ENCODE assay signal across 21 cellular contexts in the genomic region with DNA sequence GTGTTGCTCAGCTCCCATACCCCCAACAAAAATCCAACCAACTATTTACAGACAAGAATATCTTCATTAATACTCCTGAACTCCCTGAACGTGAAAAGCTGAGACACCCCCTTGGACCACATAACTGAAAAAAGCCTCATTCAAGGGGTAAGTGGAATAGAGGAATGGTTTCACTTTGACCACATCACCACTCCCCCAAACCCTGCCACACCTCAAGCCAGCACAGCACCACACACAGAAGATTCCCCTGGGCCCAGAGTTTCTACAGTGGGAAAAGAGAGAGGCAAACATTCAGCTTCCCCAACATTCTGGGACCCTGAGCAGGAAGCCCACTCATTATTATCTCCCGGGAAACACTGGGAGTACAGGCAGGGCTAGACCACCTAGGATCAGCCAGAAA.
"Had no signal": no experiment of that assay in that cellular context is flagged by ENCODE, and none has a peak within 500 bp of the region (broad histone marks: within the 10 kb centered on the region; RNA-seq: fewer than 3 reads in every experiment).

No MANE protein-coding gene starts in this region.

- ATAC-seq: activated CD4-positive, alpha-beta T cell treated with anti-CD3 and anti-CD28 coated beads for 36 hours; left lung; sciatic nerve; stimulated activated memory B cell treated with anti-CD40 and anti-IgM and Interleukin-4, amounts not matched to agents 10 μg/mL and 1 μg/mL and 100 μg/mL, for 72 hours had no signal

- H3K27ac Mint-ChIP-seq: activated CD4-positive, alpha-beta T cell treated with anti-CD3 and anti-CD28 coated beads for 36 hours; activated naive CD8-positive, alpha-beta T cell treated with anti-CD3 and anti-CD28 coated beads, Interleukin-2, amount 10 ng/mL, durations not matched to agents 7 days and 5 days; endodermal cell; mesothelial cell of epicardium; stimulated activated memory B cell treated with anti-CD40 and anti-IgM and Interleukin-4, amounts not matched to agents 10 μg/mL and 1 μg/mL and 100 μg/mL, for 72 hours had no signal

- H3K27ac ChIP-seq: breast epithelium, coronary artery, left lung, suprapubic skin, tibial nerve had no signal

- DNase-seq: activated CD4-positive, alpha-beta T cell treated with anti-CD3 and anti-CD28 coated beads for 36 hours; activated CD4-positive, alpha-beta T cell treated with anti-CD3 and anti-CD28 coated beads, Interleukin-2, amount 50 U/mL, for 4 hours; activated naive CD8-positive, alpha-beta T cell treated with anti-CD3 and anti-CD28 coated beads, Interleukin-2, amount 10 ng/mL, durations not matched to agents 7 days and 5 days; activated T-cell treated with anti-CD3 and anti-CD28 coated beads, Interleukin-2, amount 50 U/mL, for 1 hour; amniotic stem cell; endodermal cell; kidney; left lung; small intestine; stimulated activated CD4-positive, alpha-beta T cell treated with anti-CD3 and anti-CD28 coated beads, Interleukin-15, amount 100 ng/mL, for 24 hours; T-helper 1 cell had no signal

- H3K4me3 Mint-ChIP-seq: activated CD4-positive, alpha-beta T cell treated with anti-CD3 and anti-CD28 coated beads for 36 hours; activated naive CD8-positive, alpha-beta T cell treated with anti-CD3 and anti-CD28 coated beads, Interleukin-2, amount 10 ng/mL, durations not matched to agents 7 days and 5 days; endodermal cell; mesothelial cell of epicardium; neural crest cell; stimulated activated memory B cell treated with anti-CD40 and anti-IgM and Interleukin-4, amounts not matched to agents 10 μg/mL and 1 μg/mL and 100 μg/mL, for 72 hours had no signal

- H3K4me3 ChIP-seq: breast epithelium, coronary artery, left lung, lung, stomach, suprapubic skin, tibial nerve had no signal

- H3K27me3 Mint-ChIP-seq: activated naive CD8-positive, alpha-beta T cell treated with anti-CD3 and anti-CD28 coated beads, Interleukin-2, amount 10 ng/mL, durations not matched to agents 7 days and 5 days had no signal

- H3K4me1 Mint-ChIP-seq: activated CD4-positive, alpha-beta T cell treated with anti-CD3 and anti-CD28 coated beads for 36 hours; endodermal cell; neural crest cell; stimulated activated memory B cell treated with anti-CD40 and anti-IgM and Interleukin-4, amounts not matched to agents 10 μg/mL and 1 μg/mL and 100 μg/mL, for 72 hours had no signal

- H3K4me1 ChIP-seq: breast epithelium, left lung, stomach, suprapubic skin, tibial nerve had no signal

- H3K27me3 ChIP-seq: breast epithelium, left lung, stomach, suprapubic skin, tibial nerve had no signal

- H3K36me3 ChIP-seq: breast epithelium, left lung, stomach, suprapubic skin, tibial nerve had no signal
